Comparison of ENCODE assay signal across 8 cellular contexts in genomic region chr11:119729581-119730346, GRCh38. TPM values are rescaled to one million over a fixed set of nuclear protein-coding genes. Genes with fewer than 3 reads are reported as not detected.
DNase-seq lines count a peak whose midpoint lies in the region; ATAC-seq and TF ChIP-seq lines count a peak whose summit lies in the region.

No MANE protein-coding gene starts in this region.

- peak; percentile 51 for TF ChIP-seq CTCF in glutamatergic neuron (IDR thresholded peaks at IDR 0.05; ENCODE audit: partially characterized antibody, unreplicated experiment)
- no peak for TF ChIP-seq CTCF in omental fat pad (IDR thresholded peaks at IDR 0.05)
- TF ChIP-seq CTCF in GM13976 (IDR thresholded peaks at IDR 0.05; ENCODE audit: borderline replicate concordance, control extremely low read depth, extremely low read depth, insufficient read depth, missing control alignments): no peak

- POLR2A ChIA-PET in activated CD8-positive, alpha-beta T cell treated with anti-CD3 and anti-CD28 coated beads, Interleukin-2, amount 10 ng/mL, durations not matched to agents 7 days and 5 days (lab: Charles Lee): interaction anchor here (1.2 kb wide), 1 partner anchor 13 kb away, joined by 3 read pairs; no protein-coding TSS in a partner anchor

- H3K4me3 Mint-ChIP-seq in activated CD8-positive, alpha-beta T cell treated with anti-CD3 and anti-CD28 coated beads, Interleukin-2, amount 10 ng/mL, durations not matched to agents 7 days and 5 days: peak overlapping the region; percentile 54
- peak overlapping the region; percentile 53 for H3K4me3 Mint-ChIP-seq in glutamatergic neuron (ENCODE audit: unreplicated experiment)

- in situ Hi-C loops in GM13976 (cut with MboI; ENCODE audit: low sequenced_read_pairs, unreplicated experiment): loop anchor here (10.0 kb wide), 1 partner anchor 55 kb away; no protein-coding TSS in a partner anchor

- CTCF ChIA-PET in activated CD8-positive, alpha-beta T cell treated with anti-CD3 and anti-CD28 coated beads, Interleukin-2, amount 10 ng/mL, durations not matched to agents 7 days and 5 days (lab: Charles Lee): interaction anchor here (0.7 to 1.7 kb wide), 30 partner anchors 10 to 507 kb away, joined by 3 to 50 read pairs (median 5); no protein-coding TSS in a partner anchor

- H3K36me3 Mint-ChIP-seq in activated CD8-positive, alpha-beta T cell treated with anti-CD3 and anti-CD28 coated beads, Interleukin-2, amount 10 ng/mL, durations not matched to agents 7 days and 5 days (ENCODE audit: low read depth): no peaks in the 10 kb centered on the region
- peaks cover 12% of the 10 kb centered on the region for H3K36me3 Mint-ChIP-seq in glutamatergic neuron (ENCODE audit: unreplicated experiment)

- H3K27me3 Mint-ChIP-seq in activated CD8-positive, alpha-beta T cell treated with anti-CD3 and anti-CD28 coated beads, Interleukin-2, amount 10 ng/mL, durations not matched to agents 7 days and 5 days (ENCODE audit: low read depth): peaks cover 58% of the 10 kb centered on the region
- H3K27me3 Mint-ChIP-seq in glutamatergic neuron (ENCODE audit: unreplicated experiment): peaks cover 18% of the 10 kb centered on the region

- DNase-seq in AG20443 (ENCODE audit: low spot score): peak; percentile 88
- no peak for DNase-seq in activated CD8-positive, alpha-beta T cell treated with anti-CD3 and anti-CD28 coated beads, Interleukin-2, amount 10 ng/mL, durations not matched to agents 7 days and 5 days
- no peak for DNase-seq in glutamatergic neuron
- DNase-seq in omental fat pad (ENCODE audit: low spot score): no peak
- no peak for DNase-seq in GM13976 (ENCODE audit: low spot score)
- no peak for DNase-seq in NCI-H1105 treated with DMSO at 0.1 percent for 48 hours (lab: John Stamatoyannopoulos, UW)

- H3K27ac Mint-ChIP-seq in activated CD8-positive, alpha-beta T cell treated with anti-CD3 and anti-CD28 coated beads, Interleukin-2, amount 10 ng/mL, durations not matched to agents 7 days and 5 days: no peak overlapping the region
- H3K27ac Mint-ChIP-seq in glutamatergic neuron (ENCODE audit: unreplicated experiment): no peak overlapping the region

- ATAC-seq in GM18907 (IDR thresholded peaks at IDR 0.05; ENCODE audit: unreplicated experiment) (peak; percentile 31), HG03521 (IDR thresholded peaks at IDR 0.05; ENCODE audit: unreplicated experiment) (peak; percentile 18), omental fat pad (ENCODE audit: low FRiP score) (peak; percentile 63)
- no peak for ATAC-seq in activated CD8-positive, alpha-beta T cell treated with anti-CD3 and anti-CD28 coated beads, Interleukin-2, amount 10 ng/mL, durations not matched to agents 7 days and 5 days

- H3K9me3 Mint-ChIP-seq in activated CD8-positive, alpha-beta T cell treated with anti-CD3 and anti-CD28 coated beads, Interleukin-2, amount 10 ng/mL, durations not matched to agents 7 days and 5 days (ENCODE audit: insufficient read depth): no peaks in the 10 kb centered on the region
- H3K9me3 Mint-ChIP-seq in glutamatergic neuron (ENCODE audit: unreplicated experiment): peaks cover 9% of the 10 kb centered on the region

- H3K4me1 Mint-ChIP-seq in activated CD8-positive, alpha-beta T cell treated with anti-CD3 and anti-CD28 coated beads, Interleukin-2, amount 10 ng/mL, durations not matched to agents 7 days and 5 days (ENCODE audit: low read depth): peaks cover 5% of the 10 kb centered on the region
- peaks cover 15% of the 10 kb centered on the region for H3K4me1 Mint-ChIP-seq in glutamatergic neuron (ENCODE audit: low read depth, unreplicated experiment)

RNA-seq across cellular contexts. Expression of gene NECTIN1, which starts 0.8 kb away (rescaled TPM):
- under 1 TPM; 0.34 to 0.39 TPM for total RNA-seq in activated CD8-positive, alpha-beta T cell treated with anti-CD3 and anti-CD28 coated beads, Interleukin-2, amount 10 ng/mL, durations not matched to agents 7 days and 5 days
- 26.0 TPM for total RNA-seq in glutamatergic neuron (ENCODE audit: unreplicated experiment)
- total RNA-seq in omental fat pad: 1 to 10 TPM; 2.2 to 4.3 (median 2.5) TPM
